ENCODE assay signal across 28 cellular contexts in genomic region chr10:88282876-88283275, GRCh38.
DNase-seq lines count a peak whose midpoint lies in the region; ATAC-seq and TF ChIP-seq lines count a peak whose summit lies in the region.
"Had no signal": no experiment of that assay in that cellular context is flagged by ENCODE, and none has a peak within 500 bp of the region (broad histone marks: within the 10 kb centered on the region; RNA-seq: fewer than 3 reads in every experiment).

No MANE protein-coding gene starts in this region.

- intact Hi-C loops in activated naive CD4-positive, alpha-beta T cell treated with anti-CD3 and anti-CD28 coated beads for 36 hours (cut with micrococcal nuclease) = no loop called here
- intact Hi-C loops in mucosa of descending colon (cut with DNase I, micrococcal nuclease) = no loop called here

- H3K27ac ChIP-seq in SJSA1 = peak overlapping the region; percentile 30
- H3K27ac ChIP-seq: 22Rv1, adrenal gland, prostate gland, suprapubic skin had no signal

- DNase-seq in NCI-H82 (lab: John Stamatoyannopoulos, UW) (peak; percentile 36), NCI-H82 treated with DMSO at 0.1 percent for 48 hours (lab: John Stamatoyannopoulos, UW; ENCODE audit: unreplicated experiment) (no peak), SJSA1 (ENCODE audit: low read depth in 1 of 2, low spot score in 2 of 2) (no peak), fibroblast of pulmonary artery (ENCODE audit: low read depth) (peak; percentile 11), Kasumi-1 (lab: John Stamatoyannopoulos, UW) (no peak), mucosa of descending colon (no peak), nucleus accumbens (lab: John Stamatoyannopoulos, UW) (no peak)
- no peak for DNase-seq in activated naive CD4-positive, alpha-beta T cell treated with anti-CD3 and anti-CD28 coated beads for 36 hours
- DNase-seq: activated CD4-positive, alpha-beta T cell treated with anti-CD3 and anti-CD28 coated beads, Interleukin-2, amount 10 ng/mL, durations not matched to agents 7 days and 5 days; activated naive CD4-positive, alpha-beta T cell; activated T-cell treated with anti-CD3 and anti-CD28 coated beads, Interleukin-2, amount 50 U/mL, for 72 hours; AML-193; DMS153; effector memory CD4-positive, alpha-beta T cell; erythroblast; GDM1; H7; NCI-H1436; NCI-H345; SIG-M5; sigmoid colon; stimulated activated naive CD4-positive, alpha-beta T cell had no signal

- H3K4me3 ChIP-seq in SJSA1 (no peak overlapping the region), fibroblast of pulmonary artery (replicated peaks; ENCODE audit: low read depth, low read length) (no peak overlapping the region), mucosa of descending colon (no peak overlapping the region)
- H3K4me3 ChIP-seq: lung, prostate gland, suprapubic skin had no signal

- no peaks in the 10 kb centered on the region for H3K27me3 Mint-ChIP-seq in activated naive CD4-positive, alpha-beta T cell treated with anti-CD3 and anti-CD28 coated beads for 36 hours (ENCODE audit: low read depth)

- no peaks in the 10 kb centered on the region for H3K27me3 ChIP-seq in SJSA1 (replicated peaks)
- H3K27me3 ChIP-seq: adrenal gland, sigmoid colon, suprapubic skin had no signal

- H3K36me3 ChIP-seq in SJSA1 = no peaks in the 10 kb centered on the region
- no peaks in the 10 kb centered on the region for H3K36me3 ChIP-seq in mucosa of descending colon (ENCODE audit: low read depth)
- H3K36me3 ChIP-seq: adrenal gland, prostate gland, sigmoid colon, suprapubic skin had no signal

- TF ChIP-seq CTCF in fibroblast of pulmonary artery (IDR thresholded peaks at IDR 0.05; ENCODE audit: low read length, missing control alignments) (no peak), mucosa of descending colon (IDR thresholded peaks at IDR 0.05) (no peak)

- CTCF ChIA-PET in activated naive CD4-positive, alpha-beta T cell treated with anti-CD3 and anti-CD28 coated beads for 36 hours (lab: Charles Lee) = no interaction called here

- H3K4me1 ChIP-seq in SJSA1 (replicated peaks) (peaks cover 18% of the 10 kb centered on the region), mucosa of descending colon (ENCODE audit: low read depth) (peaks cover 5% of the 10 kb centered on the region)
- H3K4me1 ChIP-seq: prostate gland had no signal

- H3K9me3 ChIP-seq in SJSA1 (replicated peaks) (no peaks in the 10 kb centered on the region), mucosa of descending colon (no peaks in the 10 kb centered on the region)
- H3K9me3 ChIP-seq: adrenal gland, prostate gland, sigmoid colon, suprapubic skin had no signal

- no peak overlapping the region for H3K27ac Mint-ChIP-seq in activated naive CD4-positive, alpha-beta T cell treated with anti-CD3 and anti-CD28 coated beads for 36 hours
- H3K27ac Mint-ChIP-seq: activated CD4-positive, alpha-beta T cell treated with anti-CD3 and anti-CD28 coated beads, Interleukin-2, amount 10 ng/mL, durations not matched to agents 7 days and 5 days; activated T-cell treated with anti-CD3 and anti-CD28 coated beads, Interleukin-2, amount 50 U/mL, for 72 hours had no signal

- no peaks in the 10 kb centered on the region for H3K36me3 Mint-ChIP-seq in activated naive CD4-positive, alpha-beta T cell treated with anti-CD3 and anti-CD28 coated beads for 36 hours (ENCODE audit: low read depth)
- H3K36me3 Mint-ChIP-seq: brain had no signal

- H3K9me3 Mint-ChIP-seq in activated naive CD4-positive, alpha-beta T cell treated with anti-CD3 and anti-CD28 coated beads for 36 hours = no peaks in the 10 kb centered on the region
- H3K9me3 Mint-ChIP-seq: activated CD4-positive, alpha-beta T cell treated with anti-CD3 and anti-CD28 coated beads, Interleukin-2, amount 10 ng/mL, durations not matched to agents 7 days and 5 days; brain had no signal

- peaks cover 26% of the 10 kb centered on the region for H3K4me1 Mint-ChIP-seq in activated naive CD4-positive, alpha-beta T cell treated with anti-CD3 and anti-CD28 coated beads for 36 hours (ENCODE audit: low read depth)

- no peak overlapping the region for H3K4me3 Mint-ChIP-seq in activated naive CD4-positive, alpha-beta T cell treated with anti-CD3 and anti-CD28 coated beads for 36 hours
- H3K4me3 Mint-ChIP-seq: activated CD4-positive, alpha-beta T cell treated with anti-CD3 and anti-CD28 coated beads, Interleukin-2, amount 10 ng/mL, durations not matched to agents 7 days and 5 days; activated T-cell treated with anti-CD3 and anti-CD28 coated beads, Interleukin-2, amount 50 U/mL, for 72 hours; brain had no signal

- ATAC-seq in mucosa of descending colon = no peak
- ATAC-seq: activated T-cell treated with anti-CD3 and anti-CD28 coated beads, Interleukin-2, amount 50 U/mL, for 72 hours had no signal

Comparison
In these comparisons a context has a peak if more than half of its experiments do, and no peak if none do; other contexts are left out.
1. DNase-seq: peak in NCI-H82 (single experiment) and fibroblast of pulmonary artery (single experiment); none in NCI-H82 treated with DMSO at 0.1 percent for 48 hours (single experiment), SJSA1 (0 of 2), Kasumi-1 (0 of 2), activated naive CD4-positive, alpha-beta T cell treated with anti-CD3 and anti-CD28 coated beads for 36 hours (single experiment), mucosa of descending colon (0 of 3) and nucleus accumbens (0 of 56).